In genomic region chr9:134731497-134732391, GRCh38 we compare ENCODE assay signal across 20 cellular contexts.
"Had no signal": no experiment of that assay in that cellular context is flagged by ENCODE, and none has a peak within 500 bp of the region (broad histone marks: within the 10 kb centered on the region; RNA-seq: fewer than 3 reads in every experiment).

No MANE protein-coding gene starts in this region.

- DNase-seq: activated CD4-positive, alpha-beta memory T cell treated with anti-CD3 and anti-CD28 coated beads for 36 hours; activated CD8-positive, alpha-beta memory T cell treated with anti-CD3 and anti-CD28 coated beads, Interleukin-2, amount 10 ng/mL, durations not matched to agents 7 days and 5 days; activated gamma-delta T cell; activated T-cell treated with anti-CD3 and anti-CD28 coated beads, Interleukin-2, amount 50 U/mL, for 48 hours; amniotic stem cell; body of pancreas; central memory CD4-positive, alpha-beta T cell; esophagus squamous epithelium; foreskin fibroblast; SIG-M5; stimulated activated CD4-positive, alpha-beta T cell treated with anti-CD3 and anti-CD28 coated beads, Interleukin-15, amount 100 ng/mL, for 24 hours; stimulated activated CD4-positive, alpha-beta T cell treated with anti-CD3 and anti-CD28 coated beads, Interleukin-4, amount 100 ng/mL, for 1 hour; stimulated activated naive B cell treated with anti-CD40 and anti-IgM and Interleukin-4, amounts not matched to agents 10 μg/mL and 1 μg/mL and 100 μg/mL, for 72 hours; T-helper 17 cell; WERI-Rb-1 had no signal

- H3K27me3 ChIP-seq: body of pancreas, pancreas had no signal

- H3K4me3 Mint-ChIP-seq: activated CD4-positive, alpha-beta memory T cell treated with anti-CD3 and anti-CD28 coated beads for 36 hours; activated CD8-positive, alpha-beta memory T cell treated with anti-CD3 and anti-CD28 coated beads, Interleukin-2, amount 10 ng/mL, durations not matched to agents 7 days and 5 days; stimulated activated naive B cell treated with anti-CD40 and anti-IgM and Interleukin-4, amounts not matched to agents 10 μg/mL and 1 μg/mL and 100 μg/mL, for 72 hours; T-helper 17 cell; type B pancreatic cell had no signal

- H3K9me3 Mint-ChIP-seq: activated CD4-positive, alpha-beta memory T cell treated with anti-CD3 and anti-CD28 coated beads for 36 hours; type B pancreatic cell had no signal

- H3K36me3 Mint-ChIP-seq: activated CD4-positive, alpha-beta memory T cell treated with anti-CD3 and anti-CD28 coated beads for 36 hours; activated CD8-positive, alpha-beta memory T cell treated with anti-CD3 and anti-CD28 coated beads, Interleukin-2, amount 10 ng/mL, durations not matched to agents 7 days and 5 days; stimulated activated naive B cell treated with anti-CD40 and anti-IgM and Interleukin-4, amounts not matched to agents 10 μg/mL and 1 μg/mL and 100 μg/mL, for 72 hours had no signal

- H3K27ac Mint-ChIP-seq: activated CD4-positive, alpha-beta memory T cell treated with anti-CD3 and anti-CD28 coated beads for 36 hours; activated CD8-positive, alpha-beta memory T cell treated with anti-CD3 and anti-CD28 coated beads, Interleukin-2, amount 10 ng/mL, durations not matched to agents 7 days and 5 days; stimulated activated naive B cell treated with anti-CD40 and anti-IgM and Interleukin-4, amounts not matched to agents 10 μg/mL and 1 μg/mL and 100 μg/mL, for 72 hours; T-helper 17 cell; type B pancreatic cell had no signal

- H3K9me3 ChIP-seq: body of pancreas, esophagus squamous epithelium, pancreas had no signal

- ATAC-seq: activated CD8-positive, alpha-beta memory T cell treated with anti-CD3 and anti-CD28 coated beads, Interleukin-2, amount 10 ng/mL, durations not matched to agents 7 days and 5 days; activated naive CD4-positive, alpha-beta T cell treated with anti-CD3 and anti-CD28 coated beads, Interleukin-2, amount 50 U/mL, for 72 hours; body of pancreas; left lobe of liver; pancreas; stimulated activated naive B cell treated with anti-CD40 and anti-IgM and Interleukin-4, amounts not matched to agents 10 μg/mL and 1 μg/mL and 100 μg/mL, for 72 hours; T-helper 17 cell had no signal

- H3K4me1 Mint-ChIP-seq: activated CD8-positive, alpha-beta memory T cell treated with anti-CD3 and anti-CD28 coated beads, Interleukin-2, amount 10 ng/mL, durations not matched to agents 7 days and 5 days had no signal

- H3K27me3 Mint-ChIP-seq: activated CD4-positive, alpha-beta memory T cell treated with anti-CD3 and anti-CD28 coated beads for 36 hours; activated CD8-positive, alpha-beta memory T cell treated with anti-CD3 and anti-CD28 coated beads, Interleukin-2, amount 10 ng/mL, durations not matched to agents 7 days and 5 days; type B pancreatic cell had no signal

- H3K27ac ChIP-seq: body of pancreas, pancreas, WERI-Rb-1 had no signal

- H3K4me1 ChIP-seq: pancreas had no signal

- H3K36me3 ChIP-seq: esophagus squamous epithelium, pancreas had no signal

- H3K4me3 ChIP-seq: body of pancreas, coronary artery, esophagus squamous epithelium, pancreas had no signal
